Comparison of ENCODE assay signal across 8 cellular contexts in genomic region chr2:87237549-87238336, GRCh38.
DNase-seq lines count a peak whose midpoint lies in the region; ATAC-seq, FAIRE-seq and TF ChIP-seq lines count a peak whose summit lies in the region.
"Not testable (repeated sequence)": the region's sequence is repeated elsewhere in the genome, so short reads cannot be mapped to it uniquely, and the experiment has no call there.

No MANE protein-coding gene starts in this region.

- peak; percentile 86 for ATAC-seq in RWPE2 (ENCODE audit: low read depth)
- ATAC-seq in activated naive CD4-positive, alpha-beta T cell treated with anti-CD3 and anti-CD28 coated beads, Interleukin-2, amount 50 U/mL, for 72 hours = peak; percentile 88 to 90

- not testable (repeated sequence) for H3K9me3 Mint-ChIP-seq in activated naive CD4-positive, alpha-beta T cell treated with anti-CD3 and anti-CD28 coated beads, Interleukin-2, amount 50 U/mL, for 72 hours

- not testable (repeated sequence) for H3K36me3 ChIP-seq in RWPE2 (ENCODE audit: low read depth); small intestine (ENCODE audit: control insufficient read depth in 2 of 2, insufficient read depth in 2 of 2, low read length in 2 of 2)

- H3K27ac ChIP-seq in RWPE2 (ENCODE audit: poor library complexity, severe bottlenecking); small intestine (ENCODE audit: low read depth in 1 of 2, low read length in 1 of 2): not testable (repeated sequence)

- H3K4me1 ChIP-seq in RWPE2 (ENCODE audit: insufficient read depth, poor library complexity, severe bottlenecking); small intestine (ENCODE audit: control insufficient read depth in 2 of 2, insufficient read depth in 1 of 2, low read depth in 1 of 2, low read length in 1 of 2): not testable (repeated sequence)

- not testable (repeated sequence) for H3K27ac Mint-ChIP-seq in activated naive CD4-positive, alpha-beta T cell treated with anti-CD3 and anti-CD28 coated beads, Interleukin-2, amount 50 U/mL, for 72 hours

- not testable (repeated sequence) for FAIRE-seq in small intestine (lab: Jason Lieb, UNC)

- not testable (repeated sequence) for H3K9me3 ChIP-seq in RWPE2 (ENCODE audit: severe bottlenecking); small intestine (ENCODE audit: control insufficient read depth, low read depth)

- H3K36me3 Mint-ChIP-seq in activated naive CD4-positive, alpha-beta T cell treated with anti-CD3 and anti-CD28 coated beads, Interleukin-2, amount 50 U/mL, for 72 hours = not testable (repeated sequence)

- H3K4me3 ChIP-seq in RWPE2 (ENCODE audit: severe bottlenecking); fibroblast of villous mesenchyme (ENCODE audit: low read depth, low read length); small intestine (ENCODE audit: low read depth in 1 of 2, low read length in 2 of 2): not testable (repeated sequence)

- peak; percentile 9 for DNase-seq in A172 (ENCODE audit: low spot score)
- peak; percentile 54 for DNase-seq in M059J (ENCODE audit: low read depth)
- not testable (repeated sequence) for DNase-seq in RWPE2 (ENCODE audit: low spot score); activated naive CD4-positive, alpha-beta T cell treated with anti-CD3 and anti-CD28 coated beads, Interleukin-2, amount 50 U/mL, for 72 hours (ENCODE audit: low spot score in 2 of 2)
- DNase-seq in activated T-cell treated with anti-CD3 and anti-CD28 coated beads for 24 hours (ENCODE audit: low read depth) = peak; percentile 11
- peak; percentile 17 for DNase-seq in fibroblast of villous mesenchyme (ENCODE audit: low read depth)
- DNase-seq in small intestine = peak; percentile 48
- peak; percentile 14 to 32 for DNase-seq in stimulated activated CD4-positive, alpha-beta T cell treated with anti-CD3 and anti-CD28 coated beads, Interleukin-4, amount 100 ng/mL, for 48 hours (ENCODE audit: low read depth in 2 of 2)

- WGBS in small intestine, 3 donors = 8 to 46% (median 45%) methylated on average over 7 to 9 of the region's 15 CpGs

- H3K27me3 ChIP-seq in RWPE2 (ENCODE audit: insufficient read depth, poor library complexity, severe bottlenecking); small intestine (ENCODE audit: control insufficient read depth in 2 of 2, insufficient read depth in 2 of 2, low read length in 2 of 2): not testable (repeated sequence)

- TF ChIP-seq CTCF in RWPE2 (IDR thresholded peaks at IDR 0.05; ENCODE audit: poor library complexity, severe bottlenecking); fibroblast of villous mesenchyme (IDR thresholded peaks at IDR 0.05; ENCODE audit: insufficient read depth, low read depth, low read length): not testable (repeated sequence)
